8 cellular contexts compared by ENCODE assay signal in genomic region chr6:127343753-127344659, GRCh38. TPM values are rescaled to one million over a fixed set of nuclear protein-coding genes. Genes with fewer than 3 reads are reported as not detected.
DNase-seq lines count a peak whose midpoint lies in the region; ATAC-seq and TF ChIP-seq lines count a peak whose summit lies in the region.

No MANE protein-coding gene starts in this region.

- H3K36me3 Mint-ChIP-seq in activated naive CD8-positive, alpha-beta T cell treated with anti-CD3 and anti-CD28 coated beads, Interleukin-2, amount 50 U/mL, for 24 hours (ENCODE audit: low read depth): peaks cover 11% of the 10 kb centered on the region

- no peak overlapping the region for H3K27ac Mint-ChIP-seq in activated naive CD8-positive, alpha-beta T cell treated with anti-CD3 and anti-CD28 coated beads, Interleukin-2, amount 50 U/mL, for 24 hours

- H3K4me1 Mint-ChIP-seq in activated naive CD8-positive, alpha-beta T cell treated with anti-CD3 and anti-CD28 coated beads, Interleukin-2, amount 50 U/mL, for 24 hours: peaks cover 8% of the 10 kb centered on the region

- no peak for TF ChIP-seq POLR2A in breast epithelium (IDR thresholded peaks at IDR 0.05)

- no peaks in the 10 kb centered on the region for H3K9me3 Mint-ChIP-seq in activated naive CD8-positive, alpha-beta T cell treated with anti-CD3 and anti-CD28 coated beads, Interleukin-2, amount 50 U/mL, for 24 hours

- peak overlapping the region; percentile 83 for H3K4me3 ChIP-seq in GM12865 (ENCODE audit: low read depth, low read length)
- peak overlapping the region; percentile 78 to 84 (median 78) for H3K4me3 ChIP-seq in breast epithelium
- peak overlapping the region; percentile 63 for H3K4me3 ChIP-seq in upper lobe of right lung

- DNase-seq in A172 (ENCODE audit: low spot score) (peak; percentile 21), GM12865 (ENCODE audit: low read depth) (peak; percentile 33), NCI-H2171 (lab: John Stamatoyannopoulos, UW) (peak; percentile 5), breast epithelium (ENCODE audit: low spot score in 2 of 2) (no peak), kidney tubule cell (ENCODE audit: low spot score) (peak; percentile 30), upper lobe of right lung (no peak), NCI-H446 (lab: John Stamatoyannopoulos, UW) (no peak)
- no peak for DNase-seq in activated naive CD8-positive, alpha-beta T cell treated with anti-CD3 and anti-CD28 coated beads, Interleukin-2, amount 50 U/mL, for 24 hours

- H3K27me3 ChIP-seq in breast epithelium (no peaks in the 10 kb centered on the region), upper lobe of right lung (no peaks in the 10 kb centered on the region)

- H3K4me1 ChIP-seq in breast epithelium (peaks cover 0 to 15% of the 10 kb centered on the region in 2 donors), upper lobe of right lung (peaks cover 17% of the 10 kb centered on the region)

- H3K36me3 ChIP-seq in breast epithelium (no peaks in the 10 kb centered on the region), upper lobe of right lung (no peaks in the 10 kb centered on the region)

- H3K27ac ChIP-seq in breast epithelium (peak overlapping the region; percentile 91 to 93), upper lobe of right lung (peak overlapping the region; percentile 90)

- no peak for TF ChIP-seq CTCF in GM12865 (IDR thresholded peaks at IDR 0.05; ENCODE audit: insufficient read depth, low read depth, low read length, missing control alignments)
- TF ChIP-seq CTCF in breast epithelium (IDR thresholded peaks at IDR 0.05): no peak
- TF ChIP-seq CTCF in upper lobe of right lung (IDR thresholded peaks at IDR 0.05): no peak

- ATAC-seq in upper lobe of right lung: peak; percentile 5
- ATAC-seq in activated naive CD8-positive, alpha-beta T cell treated with anti-CD3 and anti-CD28 coated beads, Interleukin-2, amount 50 U/mL, for 24 hours: no peak

- intact Hi-C loops in breast epithelium (cut with DNase I; ENCODE audit: low total_unique reads) (no loop called here), upper lobe of right lung (cut with DNase I) (no loop called here)

- no peak overlapping the region for H3K4me3 Mint-ChIP-seq in activated naive CD8-positive, alpha-beta T cell treated with anti-CD3 and anti-CD28 coated beads, Interleukin-2, amount 50 U/mL, for 24 hours

- H3K27me3 Mint-ChIP-seq in activated naive CD8-positive, alpha-beta T cell treated with anti-CD3 and anti-CD28 coated beads, Interleukin-2, amount 50 U/mL, for 24 hours: no peaks in the 10 kb centered on the region

- H3K9me3 ChIP-seq in breast epithelium (no peaks in the 10 kb centered on the region), upper lobe of right lung (no peaks in the 10 kb centered on the region)

RNA-seq across cellular contexts. Expression of gene ECHDC1, which starts 0.6 kb away (rescaled TPM):
- 102 and 112 TPM in 2 replicates for total RNA-seq in A172 (2014; rRNA removed; shearing (Covaris generic))
- total RNA-seq in breast epithelium: 10 to 100 TPM; 56.7 to 93.7 (median 82.2) TPM
- total RNA-seq in upper lobe of right lung: 105 TPM

Comparison
In these comparisons a context has a peak if more than half of its experiments do, and no peak if none do; other contexts are left out.
1. DNase-seq: peak in A172 (single experiment), GM12865 (single experiment), NCI-H2171 (single experiment) and kidney tubule cell (single experiment); none in breast epithelium (0 of 2), upper lobe of right lung (single experiment), activated naive CD8-positive, alpha-beta T cell treated with anti-CD3 and anti-CD28 coated beads, Interleukin-2, amount 50 U/mL, for 24 hours (single experiment) and NCI-H446 (0 of 2).
2. Peak in every context shown above with its lines, with median percentiles within 50 percentile points of each other: H3K4me3 ChIP-seq.